9 cellular contexts compared by ENCODE assay signal in the genomic region with DNA sequence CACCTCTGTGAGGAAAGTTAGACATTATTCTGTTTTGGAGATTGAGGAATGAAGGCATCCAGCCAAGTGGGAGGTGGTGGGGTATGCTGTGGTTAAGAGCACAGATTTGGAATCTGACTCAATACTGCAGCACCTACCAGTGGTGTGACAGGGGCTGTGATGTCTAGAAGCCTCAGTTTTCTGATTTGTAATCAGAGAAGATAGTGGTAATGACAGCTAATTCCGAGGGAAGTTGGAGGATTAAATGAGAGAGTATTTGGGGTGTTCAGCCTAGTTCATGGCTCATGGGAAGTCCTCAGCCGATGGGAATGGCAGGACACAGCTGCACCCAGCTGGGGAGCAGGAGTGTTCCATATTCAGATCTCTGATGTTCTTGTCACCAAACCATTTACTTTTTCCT. TPM values are rescaled to one million over a fixed set of nuclear protein-coding genes. Genes with fewer than 3 reads are reported as not detected.
A peak's percentile ranks its signal among the peaks of the same experiment; 100 is the strongest.
DNase-seq lines count a peak whose midpoint lies in the region; ATAC-seq and TF ChIP-seq lines count a peak whose summit lies in the region.
"Had no signal": no experiment of that assay in that cellular context is flagged by ENCODE, and none has a peak within 500 bp of the region (broad histone marks: within the 10 kb centered on the region; RNA-seq: fewer than 3 reads in every experiment).

No MANE protein-coding gene starts in this region.

- peak; percentile 62 for ATAC-seq in Right ventricle myocardium inferior
- peak; percentile 61 to 79 for ATAC-seq in right cardiac atrium
- no peak for ATAC-seq in HG02678 (IDR thresholded peaks at IDR 0.05; ENCODE audit: unreplicated experiment)
- no peak for ATAC-seq in HG02852 (IDR thresholded peaks at IDR 0.05; ENCODE audit: unreplicated experiment)
- ATAC-seq: Panc1 had no signal

- no peaks in the 10 kb centered on the region for H3F3A ChIP-seq in MM.1S (ENCODE audit: insufficient read depth, low read length)

- H4K20me1 ChIP-seq in MM.1S (ENCODE audit: insufficient read depth, low read length): no peaks in the 10 kb centered on the region

- WGBS in right cardiac atrium: 32% methylated on average over 2 of the region's 2 CpGs

- H3K9me3 ChIP-seq in right cardiac atrium (ENCODE audit: control insufficient read depth, low read length): no peaks in the 10 kb centered on the region
- no peaks in the 10 kb centered on the region for H3K9me3 ChIP-seq in MM.1S (replicated peaks; ENCODE audit: insufficient read depth, low read length)

- peaks cover 87% of the 10 kb centered on the region for H3K36me3 Mint-ChIP-seq in activated T-helper 2 cell treated with anti-CD3 and anti-CD28 coated beads, Interferon-gamma antibody, Interleukin-2, Interleukin-4, amounts not matched to agents 10 μg/mL and 5 μg/mL and 100 μg/mL, durations not matched to agents 14 hours and 24 hours and 36 hours (ENCODE audit: low read depth)

- H3K4me1 Mint-ChIP-seq in activated T-helper 2 cell treated with anti-CD3 and anti-CD28 coated beads, Interferon-gamma antibody, Interleukin-2, Interleukin-4, amounts not matched to agents 10 μg/mL and 5 μg/mL and 100 μg/mL, durations not matched to agents 14 hours and 24 hours and 36 hours (ENCODE audit: low read depth): peaks cover 44% of the 10 kb centered on the region

- H3K27me3 ChIP-seq in right cardiac atrium (ENCODE audit: control insufficient read depth, insufficient read depth): no peaks in the 10 kb centered on the region
- H3K27me3 ChIP-seq in MM.1S (replicated peaks; ENCODE audit: insufficient read depth, low read length): no peaks in the 10 kb centered on the region

- H3K4me3 ChIP-seq in right cardiac atrium (ENCODE audit: low read length) (no peak overlapping the region), MM.1S (ENCODE audit: low read length) (no peak overlapping the region)

- no peaks in the 10 kb centered on the region for H3K36me3 ChIP-seq in MM.1S (replicated peaks; ENCODE audit: insufficient read depth, low read length)

- no peaks in the 10 kb centered on the region for H3K9me2 ChIP-seq in MM.1S (replicated peaks; ENCODE audit: insufficient read depth, low read length)

- peaks cover 13% of the 10 kb centered on the region; the same call in 1 of the 2 replicates for H3K79me2 ChIP-seq in MM.1S (ENCODE audit: low read length)

- H3K27ac Mint-ChIP-seq in activated T-helper 2 cell treated with anti-CD3 and anti-CD28 coated beads, Interferon-gamma antibody, Interleukin-2, Interleukin-4, amounts not matched to agents 10 μg/mL and 5 μg/mL and 100 μg/mL, durations not matched to agents 14 hours and 24 hours and 36 hours: peak overlapping the region; percentile 54

- H2AFZ ChIP-seq in MM.1S (ENCODE audit: low read length): no peak overlapping the region

- DNase-seq in Right ventricle myocardium inferior (ENCODE audit: missing footprints) (no peak), cardiac septum (ENCODE audit: low spot score) (no peak), right cardiac atrium (no peak), MM.1S (no peak), middle frontal gyrus (ENCODE audit: extremely low spot score, low spot score) (no peak)
- DNase-seq in activated T-helper 2 cell treated with anti-CD3 and anti-CD28 coated beads, Interferon-gamma antibody, Interleukin-2, Interleukin-4, amounts not matched to agents 10 μg/mL and 5 μg/mL and 100 μg/mL, durations not matched to agents 14 hours and 24 hours and 36 hours (ENCODE audit: low spot score): no peak

- H3K27me3 Mint-ChIP-seq in activated T-helper 2 cell treated with anti-CD3 and anti-CD28 coated beads, Interferon-gamma antibody, Interleukin-2, Interleukin-4, amounts not matched to agents 10 μg/mL and 5 μg/mL and 100 μg/mL, durations not matched to agents 14 hours and 24 hours and 36 hours (ENCODE audit: low read depth): no peaks in the 10 kb centered on the region

- no peak overlapping the region for H3K4me2 ChIP-seq in MM.1S (ENCODE audit: low read depth, low read length)

- H3K4me3 Mint-ChIP-seq in activated T-helper 2 cell treated with anti-CD3 and anti-CD28 coated beads, Interferon-gamma antibody, Interleukin-2, Interleukin-4, amounts not matched to agents 10 μg/mL and 5 μg/mL and 100 μg/mL, durations not matched to agents 14 hours and 24 hours and 36 hours (ENCODE audit: low read depth): no peak overlapping the region

- intact Hi-C loops in Right ventricle myocardium inferior (cut with DNase I): no loop called here
- intact Hi-C loops in cardiac septum (cut with DNase I): loop anchor here (5.0 kb wide), 1 partner anchor 210 kb away; no protein-coding TSS in a partner anchor
- intact Hi-C loops in activated T-helper 2 cell treated with anti-CD3 and anti-CD28 coated beads, Interferon-gamma antibody, Interleukin-2, Interleukin-4, amounts not matched to agents 10 μg/mL and 5 μg/mL and 100 μg/mL, durations not matched to agents 14 hours and 24 hours and 36 hours (cut with micrococcal nuclease): no loop called here
- intact Hi-C loops in right cardiac atrium (cut with DNase I): loop anchor here in 1 of 4 donors (10.0 kb wide), 1 partner anchor 187 kb away; no protein-coding TSS in a partner anchor

- H3K9me3 Mint-ChIP-seq in activated T-helper 2 cell treated with anti-CD3 and anti-CD28 coated beads, Interferon-gamma antibody, Interleukin-2, Interleukin-4, amounts not matched to agents 10 μg/mL and 5 μg/mL and 100 μg/mL, durations not matched to agents 14 hours and 24 hours and 36 hours: peaks cover 8% of the 10 kb centered on the region

- no peak for TF ChIP-seq CTCF in MM.1S (IDR thresholded peaks at IDR 0.05; ENCODE audit: low read length)

- H3K27ac ChIP-seq in right cardiac atrium (ENCODE audit: low read length) (no peak overlapping the region), MM.1S (ENCODE audit: low read length) (no peak overlapping the region)

- H3K9ac ChIP-seq in MM.1S (ENCODE audit: low read length): no peak overlapping the region

- H3K4me1 ChIP-seq in right cardiac atrium (ENCODE audit: control insufficient read depth, insufficient read depth, low read length) (no peaks in the 10 kb centered on the region), MM.1S (ENCODE audit: low read length) (no peaks in the 10 kb centered on the region)

RNA-seq across cellular contexts. Expression of gene SLC9A8, which starts 9.2 kb away (rescaled TPM):
- 4.7 TPM for total RNA-seq in Right ventricle myocardium inferior
- 7.2 TPM for total RNA-seq in cardiac septum
- 16.4 and 18.7 TPM in 2 replicates for total RNA-seq in activated T-helper 2 cell treated with anti-CD3 and anti-CD28 coated beads, Interferon-gamma antibody, Interleukin-2, Interleukin-4, amounts not matched to agents 10 μg/mL and 5 μg/mL and 100 μg/mL, durations not matched to agents 14 hours and 24 hours and 36 hours
- total RNA-seq in right cardiac atrium: 1 to 10 TPM; 6.9 to 7.3 (median 7.3) TPM
- polyA plus RNA-seq in right cardiac atrium: 6.0 TPM

Comparison
In these comparisons a context has a peak if more than half of its experiments do, and no peak if none do; other contexts are left out.
1. ATAC-seq: peak in Right ventricle myocardium inferior (single experiment) and right cardiac atrium (2 of 2); none in HG02678 (single experiment) and HG02852 (single experiment).